In the genomic region with DNA sequence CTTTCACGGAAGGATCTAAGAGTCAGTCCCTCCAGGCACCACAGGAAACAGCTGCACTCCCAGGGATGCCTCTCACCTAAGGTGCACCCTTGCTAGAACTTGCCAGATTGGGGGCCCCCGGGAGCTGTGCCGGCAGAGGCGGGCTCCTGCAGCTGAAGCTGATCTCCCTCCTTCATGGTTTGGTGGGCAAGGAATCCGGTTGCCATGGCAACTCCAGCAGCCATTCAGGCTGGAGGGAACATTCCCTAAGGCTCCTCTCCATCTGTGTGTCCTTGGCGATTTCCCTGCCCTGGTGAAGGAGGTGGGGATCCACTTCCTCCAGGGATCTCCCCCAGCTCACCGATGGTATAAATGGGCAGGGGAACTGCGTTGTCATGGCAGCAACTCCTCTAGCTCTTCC, we compare ENCODE assay signal across 17 cellular contexts. TPM values are rescaled to one million over a fixed set of nuclear protein-coding genes. Genes with fewer than 3 reads are reported as not detected.
DNase-seq lines count a peak whose midpoint lies in the region; ATAC-seq and TF ChIP-seq lines count a peak whose summit lies in the region.
"Had no signal": no experiment of that assay in that cellular context is flagged by ENCODE, and none has a peak within 500 bp of the region (broad histone marks: within the 10 kb centered on the region; RNA-seq: fewer than 3 reads in every experiment).

No MANE protein-coding gene starts in this region.

- H2AFZ ChIP-seq in SK-N-SH (ENCODE audit: low read depth) = no peak overlapping the region

- TF ChIP-seq CTCF in SK-N-SH (IDR thresholded peaks at IDR 0.05) (no peak), left lung (IDR thresholded peaks at IDR 0.05) (no peak), Calu3 (IDR thresholded peaks at IDR 0.05; ENCODE audit: unreplicated experiment) (no peak)

- no peaks in the 10 kb centered on the region for H3K9me3 ChIP-seq in SK-N-SH
- H3K9me3 ChIP-seq in left lung = no peaks in the 10 kb centered on the region
- H3K9me3 ChIP-seq: heart left ventricle, prostate gland had no signal

- no peak for ATAC-seq in SK-N-SH treated with all-trans-retinoic acid at 6 μM for 48 hours
- ATAC-seq in left lung = no peak
- ATAC-seq in HG03432 (IDR thresholded peaks at IDR 0.05; ENCODE audit: unreplicated experiment) = no peak
- ATAC-seq: activated CD8-positive, alpha-beta T cell treated with anti-CD3 and anti-CD28 coated beads, Interleukin-2, amount 10 ng/mL, durations not matched to agents 7 days and 5 days; heart left ventricle; left colon; stimulated activated naive CD8-positive, alpha-beta T cell treated with anti-CD3 and anti-CD28 coated beads, Interleukin-15, Interleukin-2, amounts not matched to agents 100 U/mL and 50 U/mL, for 24 hours had no signal

- TF ChIP-seq RAD21 in SK-N-SH (IDR thresholded peaks at IDR 0.05; ENCODE audit: low read length) = no peak

- H3K4me3 ChIP-seq in SK-N-SH (ENCODE audit: low read depth in 2 of 2, low read length in 1 of 2) = no peak overlapping the region
- no peak overlapping the region for H3K4me3 ChIP-seq in left lung
- H3K4me3 ChIP-seq: heart left ventricle, prostate gland had no signal

- no peaks in the 10 kb centered on the region for H3K36me3 ChIP-seq in SK-N-SH (replicated peaks in 1 of 2; ENCODE audit: control insufficient read depth in 1 of 2, insufficient read depth in 2 of 2, low read length in 1 of 2)
- no peaks in the 10 kb centered on the region for H3K36me3 ChIP-seq in left lung
- H3K36me3 ChIP-seq: heart left ventricle, prostate gland had no signal

- peaks cover 2% of the 10 kb centered on the region for H3K27me3 Mint-ChIP-seq in Calu3 (ENCODE audit: unreplicated experiment)

- BruUV-seq in Calu3 (replicated peaks; lab: Mats Ljungman, UMichigan) = no TSS peak

- POLR2A ChIA-PET in SK-N-SH (lab: Yijun Ruan, JAX) = no interaction called here

- no peak overlapping the region for H3K27ac Mint-ChIP-seq in Calu3 (ENCODE audit: unreplicated experiment)
- H3K27ac Mint-ChIP-seq: activated CD8-positive, alpha-beta T cell treated with anti-CD3 and anti-CD28 coated beads, Interleukin-2, amount 10 ng/mL, durations not matched to agents 7 days and 5 days; activated T-helper 2 cell treated with anti-CD3 and anti-CD28 coated beads, Interferon-gamma antibody, Interleukin-2, Interleukin-4, amounts not matched to agents 10 μg/mL and 5 μg/mL and 100 μg/mL, durations not matched to agents 14 hours and 24 hours and 36 hours had no signal

- no peak overlapping the region for H3K9ac ChIP-seq in SK-N-SH

- intact Hi-C loops in left lung (cut with DNase I) (no loop called here), Calu3 (cut with micrococcal nuclease; ENCODE audit: unreplicated experiment) (no loop called here)

- no peaks in the 10 kb centered on the region for H3K9me3 Mint-ChIP-seq in Calu3 (ENCODE audit: low read depth, unreplicated experiment)
- H3K9me3 Mint-ChIP-seq: activated T-helper 2 cell treated with anti-CD3 and anti-CD28 coated beads, Interferon-gamma antibody, Interleukin-2, Interleukin-4, amounts not matched to agents 10 μg/mL and 5 μg/mL and 100 μg/mL, durations not matched to agents 14 hours and 24 hours and 36 hours had no signal

- no peaks in the 10 kb centered on the region for H3K9me2 ChIP-seq in SK-N-SH

- no peaks in the 10 kb centered on the region for H3K27me3 ChIP-seq in SK-N-SH (ENCODE audit: insufficient read depth)
- peaks cover 0 to 5% of the 10 kb centered on the region in 2 donors for H3K27me3 ChIP-seq in left lung

- no peak overlapping the region for H3K4me2 ChIP-seq in SK-N-SH

- no peak overlapping the region for H3K4me3 Mint-ChIP-seq in Calu3 (ENCODE audit: low read depth, unreplicated experiment)
- H3K4me3 Mint-ChIP-seq: activated CD8-positive, alpha-beta T cell treated with anti-CD3 and anti-CD28 coated beads, Interleukin-2, amount 10 ng/mL, durations not matched to agents 7 days and 5 days had no signal

- TF ChIP-seq EP300 in SK-N-SH (IDR thresholded peaks at IDR 0.05; ENCODE audit: borderline replicate concordance in 1 of 2, low read depth in 1 of 2, low read length in 1 of 2) = no peak

- H3K36me3 Mint-ChIP-seq in Calu3 (ENCODE audit: insufficient read depth, unreplicated experiment) = no peaks in the 10 kb centered on the region

- H3K4me1 ChIP-seq in SK-N-SH (ENCODE audit: control insufficient read depth in 1 of 2, insufficient read depth in 2 of 2, low read depth in 1 of 2, low read length in 1 of 2) (no peaks in the 10 kb centered on the region), left lung (no peaks in the 10 kb centered on the region)
- H3K4me1 ChIP-seq: heart left ventricle, prostate gland had no signal

- DNase-seq in SK-N-SH (peak; percentile 9), SK-N-DZ (ENCODE audit: low spot score) (peak; percentile 68), iPS-NIHi11 (ENCODE audit: low spot score) (peak; percentile 74), superior temporal gyrus (ENCODE audit: extremely low spot score) (peak; percentile 45), left lung (no peak), Calu3 (no peak)
- DNase-seq: activated CD8-positive, alpha-beta T cell treated with anti-CD3 and anti-CD28 coated beads, Interleukin-2, amount 10 ng/mL, durations not matched to agents 7 days and 5 days; amniotic stem cell; erythroblast; GF-D8; heart left ventricle; left colon; stimulated activated naive CD8-positive, alpha-beta T cell treated with anti-CD3 and anti-CD28 coated beads, Interleukin-15, Interleukin-2, amounts not matched to agents 100 U/mL and 50 U/mL, for 24 hours had no signal

- H3K27ac ChIP-seq in SK-N-SH (ENCODE audit: low read depth in 2 of 2, low read length in 1 of 2) = no peak overlapping the region
- no peak overlapping the region for H3K27ac ChIP-seq in left lung
- H3K27ac ChIP-seq: heart left ventricle, prostate gland had no signal

- H4K20me1 ChIP-seq in SK-N-SH (ENCODE audit: insufficient read depth) = no peaks in the 10 kb centered on the region

- no peaks in the 10 kb centered on the region for H3K4me1 Mint-ChIP-seq in Calu3 (ENCODE audit: low read depth, unreplicated experiment)

- H3F3A ChIP-seq in SK-N-SH (replicated peaks; ENCODE audit: insufficient read depth) = no peaks in the 10 kb centered on the region

- CTCF ChIA-PET in SK-N-SH (lab: Yijun Ruan, JAX) (interaction anchor here (1.0 to 1.3 kb wide), 2 partner anchors 12 to 102 kb away, joined by 5 to 8 read pairs; no protein-coding TSS in a partner anchor), Calu3 (lab: Charles Lee) (interaction anchor here (1.2 kb wide), 1 partner anchor 12 kb away, joined by 5 read pairs; no protein-coding TSS in a partner anchor)

- no peaks in the 10 kb centered on the region for H3K79me2 ChIP-seq in SK-N-SH (ENCODE audit: insufficient read depth)

- WGBS in SK-N-SH (ENCODE audit: low lambda C conversion rate) = 33% methylated on average over 1 of the region's 8 CpGs

TF ChIP-seq in SK-N-SH, 30 proteins besides CTCF, POLR2A, EP300 and RAD21 (continues in another document):
- no peak for TF ChIP-seq TEAD4 (IDR thresholded peaks at IDR 0.05; ENCODE audit: borderline replicate concordance, insufficient read depth)
- no peak for TF ChIP-seq POLR2AphosphoS5 (IDR thresholded peaks at IDR 0.05; ENCODE audit: low read depth, low read length)
- no peak for TF ChIP-seq GABPA (IDR thresholded peaks at IDR 0.05; ENCODE audit: low read depth)
- no peak for TF ChIP-seq TCF12 (IDR thresholded peaks at IDR 0.05)
- TF ChIP-seq MEF2A (IDR thresholded peaks at IDR 0.05; ENCODE audit: borderline replicate concordance, low read depth) = no peak
- TF ChIP-seq SIN3A (IDR thresholded peaks at IDR 0.05; ENCODE audit: borderline replicate concordance, low read depth, low read length) = no peak
- no peak for TF ChIP-seq RFX5 (IDR thresholded peaks at IDR 0.05; ENCODE audit: low read length)
- TF ChIP-seq SMC3 (IDR thresholded peaks at IDR 0.05; ENCODE audit: low read depth, low read length) = no peak
- TF ChIP-seq MXI1 (IDR thresholded peaks at IDR 0.05; ENCODE audit: low read depth, low read length) = no peak
- no peak for TF ChIP-seq GATA2 (CRISPR knock-in tag; IDR thresholded peaks at IDR 0.05)
- TF ChIP-seq FOSL2 (IDR thresholded peaks at IDR 0.05; ENCODE audit: borderline replicate concordance, low read depth) = no peak
- no peak for TF ChIP-seq FOXM1 (IDR thresholded peaks at IDR 0.05; ENCODE audit: low read depth)

TF ChIP-seq in SK-N-SH treated with all-trans-retinoic acid at 6 μM for 48 hours, 23 proteins besides CTCF, POLR2A, EP300 and RAD21:
- TF ChIP-seq, protein P1, sequence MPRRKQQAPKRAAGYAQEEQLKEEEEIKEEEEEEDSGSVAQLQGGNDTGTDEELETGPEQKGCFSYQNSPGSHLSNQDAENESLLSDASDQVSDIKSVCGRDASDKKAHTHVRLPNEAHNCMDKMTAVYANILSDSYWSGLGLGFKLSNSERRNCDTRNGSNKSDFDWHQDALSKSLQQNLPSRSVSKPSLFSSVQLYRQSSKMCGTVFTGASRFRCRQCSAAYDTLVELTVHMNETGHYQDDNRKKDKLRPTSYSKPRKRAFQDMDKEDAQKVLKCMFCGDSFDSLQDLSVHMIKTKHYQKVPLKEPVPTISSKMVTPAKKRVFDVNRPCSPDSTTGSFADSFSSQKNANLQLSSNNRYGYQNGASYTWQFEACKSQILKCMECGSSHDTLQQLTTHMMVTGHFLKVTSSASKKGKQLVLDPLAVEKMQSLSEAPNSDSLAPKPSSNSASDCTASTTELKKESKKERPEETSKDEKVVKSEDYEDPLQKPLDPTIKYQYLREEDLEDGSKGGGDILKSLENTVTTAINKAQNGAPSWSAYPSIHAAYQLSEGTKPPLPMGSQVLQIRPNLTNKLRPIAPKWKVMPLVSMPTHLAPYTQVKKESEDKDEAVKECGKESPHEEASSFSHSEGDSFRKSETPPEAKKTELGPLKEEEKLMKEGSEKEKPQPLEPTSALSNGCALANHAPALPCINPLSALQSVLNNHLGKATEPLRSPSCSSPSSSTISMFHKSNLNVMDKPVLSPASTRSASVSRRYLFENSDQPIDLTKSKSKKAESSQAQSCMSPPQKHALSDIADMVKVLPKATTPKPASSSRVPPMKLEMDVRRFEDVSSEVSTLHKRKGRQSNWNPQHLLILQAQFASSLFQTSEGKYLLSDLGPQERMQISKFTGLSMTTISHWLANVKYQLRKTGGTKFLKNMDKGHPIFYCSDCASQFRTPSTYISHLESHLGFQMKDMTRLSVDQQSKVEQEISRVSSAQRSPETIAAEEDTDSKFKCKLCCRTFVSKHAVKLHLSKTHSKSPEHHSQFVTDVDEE (CRISPR knock-in tag; IDR thresholded peaks at IDR 0.05) = no peak
- TF ChIP-seq TCF4 (CRISPR knock-in tag; IDR thresholded peaks at IDR 0.05; ENCODE audit: borderline replicate concordance) = no peak
- TF ChIP-seq BACH2 (CRISPR knock-in tag; IDR thresholded peaks at IDR 0.05; ENCODE audit: borderline replicate concordance) = no peak
- TF ChIP-seq GLIS3 (CRISPR knock-in tag; IDR thresholded peaks at IDR 0.05) = no peak
- no peak for TF ChIP-seq ESRRG (CRISPR knock-in tag; IDR thresholded peaks at IDR 0.05)
- no peak for TF ChIP-seq OSR1 (CRISPR knock-in tag; IDR thresholded peaks at IDR 0.05)
TF ChIP-seq in SK-N-SH treated with all-trans-retinoic acid at 6 μM for 48 hours: peak in this region for 0.

RNA-seq across cellular contexts. Expression of a gene that starts 49.6 kb away (rescaled TPM):
- not detected in 2 replicates for polyA plus RNA-seq in SK-N-SH (2012; rRNA removed)
- under 0.01 TPM in 1 of 2 replicates, not detected in the other for polyA plus RNA-seq in SK-N-SH (2012; cell fraction: cytosol; rRNA removed)
- 0.01 TPM in 1 of 2 replicates, not detected in the other for polyA plus RNA-seq in SK-N-SH (2012; cell fraction: nucleus; rRNA removed)
- polyA plus RNA-seq in SK-N-DZ (2014; cell fraction: cytosol; rRNA removed) = 3.6 and 4.2 TPM in 2 replicates
- polyA plus RNA-seq in SK-N-DZ (2014; cell fraction: nucleus; rRNA removed) = 2.9 and 3.7 TPM in 2 replicates
- total RNA-seq in left lung = under 1 TPM; 0.05 to 0.09 TPM
- total RNA-seq in Calu3 (2022) = 0.12 TPM in 1 of 2 replicates, not detected in the other
- total RNA-seq: activated CD8-positive, alpha-beta T cell treated with anti-CD3 and anti-CD28 coated beads, Interleukin-2, amount 10 ng/mL, durations not matched to agents 7 days and 5 days had no signal
- polyA plus RNA-seq: heart left ventricle had no signal

Comparison
In these comparisons a context has a peak if more than half of its experiments do, and no peak if none do; other contexts are left out.
1. DNase-seq: peak in SK-N-SH (single experiment), SK-N-DZ (single experiment), iPS-NIHi11 (single experiment) and superior temporal gyrus (single experiment); none in left lung (0 of 2) and Calu3 (single experiment).